ENCODE assay signal across 8 cellular contexts in genomic region chr21:43864313-43864805, GRCh38. TPM values are rescaled to one million over a fixed set of nuclear protein-coding genes. Genes with fewer than 3 reads are reported as not detected.
DNase-seq lines count a peak whose midpoint lies in the region; ATAC-seq, FAIRE-seq and TF ChIP-seq lines count a peak whose summit lies in the region.

No MANE protein-coding gene starts in this region.

- FAIRE-seq in keratinocyte (lab: Jason Lieb, UNC): no peak

- TF ChIP-seq CTCF in RWPE1 (conservative IDR thresholded peaks at IDR 0.05; ENCODE audit: low read depth) (no peak), brain microvascular endothelial cell (IDR thresholded peaks at IDR 0.05; ENCODE audit: low read depth, low read length, missing control alignments) (no peak), keratinocyte (optimal IDR thresholded peaks at IDR 0.05 in 1 of 3, IDR thresholded peaks at IDR 0.05 in 1 of 3, conservative IDR thresholded peaks at IDR 0.05 in 1 of 3; ENCODE audit: extremely low read depth in 1 of 3, insufficient read depth in 2 of 3, low read length in 3 of 3) (no peak)

- CTCF ChIA-PET in RWPE1 (lab: Yijun Ruan, JAX): no interaction called here

- H3K27me3 ChIP-seq in brain microvascular endothelial cell (replicated peaks) (no peaks in the 10 kb centered on the region), keratinocyte (ENCODE audit: control insufficient read depth, extremely low read depth, insufficient read depth, low read length) (peaks cover 5% of the 10 kb centered on the region)

- H3K27ac ChIP-seq in RWPE1 (peak overlapping the region; percentile 88), brain microvascular endothelial cell (no peak overlapping the region), keratinocyte (ENCODE audit: control insufficient read depth, insufficient read depth, low read length) (no peak overlapping the region)

- H3K36me3 ChIP-seq in brain microvascular endothelial cell (replicated peaks): no peaks in the 10 kb centered on the region
- peaks cover 0 to under 1% of the 10 kb centered on the region in 2 experiments for H3K36me3 ChIP-seq in keratinocyte (ENCODE audit: control insufficient read depth in 2 of 2, extremely low read depth in 1 of 2, insufficient read depth in 2 of 2, low read length in 2 of 2)

- ATAC-seq in GM19397 (IDR thresholded peaks at IDR 0.05; ENCODE audit: unreplicated experiment): peak; percentile 10
- no peak for ATAC-seq in HG03354 (IDR thresholded peaks at IDR 0.05; ENCODE audit: poor library complexity, severe bottlenecking, unreplicated experiment)

- H3K4me2 ChIP-seq in keratinocyte (ENCODE audit: control insufficient read depth, extremely low read depth, insufficient read depth, low read depth, low read length): peak overlapping the region; percentile 80

- POLR2A ChIA-PET in RWPE1 (lab: Yijun Ruan, JAX; ENCODE audit: low non-redundant PET): no interaction called here

- dilution Hi-C loops in keratinocyte (cut with MboI; ENCODE audit: extremely low pct_ligation_motif_present, low sequenced_read_pairs): no loop called here

- peaks cover under 1% of the 10 kb centered on the region for H4K20me1 ChIP-seq in keratinocyte (ENCODE audit: control insufficient read depth, extremely low read depth, insufficient read depth, low read length)

- peaks cover 28% of the 10 kb centered on the region for H3K79me2 ChIP-seq in keratinocyte (ENCODE audit: control insufficient read depth, insufficient read depth, low read length)

- H3K9ac ChIP-seq in keratinocyte (ENCODE audit: control insufficient read depth, extremely low read depth, insufficient read depth, low read length): peak overlapping the region; percentile 67

- H3K4me1 ChIP-seq in keratinocyte (ENCODE audit: control insufficient read depth, extremely low read depth, insufficient read depth, low read length): peaks cover 33% of the 10 kb centered on the region

- H3K9me3 ChIP-seq in keratinocyte (ENCODE audit: control insufficient read depth, low read depth, low read length): no peaks in the 10 kb centered on the region

- H2AFZ ChIP-seq in keratinocyte (ENCODE audit: control insufficient read depth, low read length): peak overlapping the region; percentile 58

- H3K9me1 ChIP-seq in keratinocyte (ENCODE audit: control insufficient read depth, extremely low read depth, insufficient read depth, low read length): peaks cover 4% of the 10 kb centered on the region

- in situ Hi-C loops in brain microvascular endothelial cell (cut with HindIII; ENCODE audit: low pct_ligation_motif_present, low sequenced_read_pairs): no loop called here

- peak; percentile 57 for DNase-seq in AG20443 (ENCODE audit: low spot score)
- DNase-seq in RWPE1 (ENCODE audit: low spot score): no peak
- no peak for DNase-seq in brain microvascular endothelial cell
- DNase-seq in keratinocyte (ENCODE audit: low read depth, low spot score): no peak
- DNase-seq in stimulated activated CD4-positive, alpha-beta T cell treated with anti-CD3 and anti-CD28 coated beads, Interleukin-2, amount 100 ng/mL, for 4 hours (ENCODE audit: low read depth): peak; percentile 28
- no peak for DNase-seq in NCI-H524 treated with DMSO at 0.1 percent for 48 hours (lab: John Stamatoyannopoulos, UW)

- H3K4me3 ChIP-seq in brain microvascular endothelial cell (ENCODE audit: low read depth, low read length): peak overlapping the region; percentile 43
- peak overlapping the region; percentile 48 to 71 (median 61) for H3K4me3 ChIP-seq in keratinocyte (ENCODE audit: control insufficient read depth in 2 of 3, extremely low read depth in 1 of 3, insufficient read depth in 2 of 3, low read depth in 1 of 3, low read length in 3 of 3)

RNA-seq across cellular contexts. Expression of gene AGPAT3, which starts 0.7 kb away (rescaled TPM):
- polyA plus RNA-seq in keratinocyte: 21.6 to 23.4 TPM (median 21.7 TPM) in 3 replicates
- polyA plus RNA-seq in keratinocyte (2011; ENCODE audit: low read depth): 28.0 TPM
- polyA plus RNA-seq in keratinocyte (2011; cell fraction: cytosol; rRNA removed): 15.5 and 22.7 TPM in 2 replicates
- 29.1 and 29.4 TPM in 2 replicates for polyA plus RNA-seq in keratinocyte (2011; cell fraction: nucleus; rRNA removed)
- polyA plus RNA-seq in keratinocyte (2012; ENCODE audit: low replicate concordance): 17.2 and 38.7 TPM in 2 replicates
- polyA minus RNA-seq in keratinocyte: 37.9 to 78.6 TPM (median 39.4 TPM) in 3 replicates
- polyA minus RNA-seq in keratinocyte (2011; cell fraction: cytosol; rRNA and poly(A)+ RNA removed): 41.2 TPM
- 25.7 and 38.9 TPM in 2 replicates for polyA minus RNA-seq in keratinocyte (2011; cell fraction: nucleus; rRNA and poly(A)+ RNA removed)

Comparison
In these comparisons a context has a peak if more than half of its experiments do, and no peak if none do; other contexts are left out.
1. DNase-seq: peak in AG20443 (single experiment) and stimulated activated CD4-positive, alpha-beta T cell treated with anti-CD3 and anti-CD28 coated beads, Interleukin-2, amount 100 ng/mL, for 4 hours (single experiment); none in RWPE1 (single experiment), brain microvascular endothelial cell (single experiment), keratinocyte (single experiment) and NCI-H524 treated with DMSO at 0.1 percent for 48 hours (single experiment).